In the genomic region with DNA sequence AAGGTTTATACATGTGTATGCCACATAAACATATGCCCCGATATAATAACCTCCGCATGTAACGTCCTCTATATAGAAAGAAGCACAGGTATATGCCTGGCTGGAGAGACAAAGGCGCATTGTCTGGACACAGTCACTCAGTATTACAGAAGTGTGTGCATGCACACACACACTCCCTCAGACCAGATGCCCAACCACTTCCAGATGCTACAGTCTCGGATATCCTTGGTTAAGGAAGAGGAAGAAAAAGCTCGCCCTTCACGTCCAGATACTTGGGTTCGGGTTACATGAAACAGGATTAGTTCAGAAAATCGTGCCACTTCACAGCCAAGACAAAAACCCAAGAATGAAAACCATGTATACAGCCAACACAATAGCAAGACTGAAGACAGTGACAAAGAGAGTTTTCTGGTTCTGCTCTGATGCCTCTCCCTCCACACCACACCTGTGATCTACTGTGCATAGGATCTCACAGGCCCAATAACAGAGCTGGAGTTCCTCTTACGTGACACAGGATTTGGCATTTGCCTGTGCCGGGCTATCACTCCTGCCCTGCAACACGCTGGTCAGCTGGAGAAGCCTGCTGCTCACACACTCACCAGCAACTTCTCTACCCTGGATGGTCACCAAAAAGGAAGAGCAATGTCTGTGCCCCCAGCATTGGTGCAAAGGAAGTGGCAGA, we compare ENCODE assay signal across 9 cellular contexts.
DNase-seq lines count a peak whose midpoint lies in the region; ATAC-seq, FAIRE-seq and TF ChIP-seq lines count a peak whose summit lies in the region.
"Had no signal": no experiment of that assay in that cellular context is flagged by ENCODE, and none has a peak within 500 bp of the region (broad histone marks: within the 10 kb centered on the region; RNA-seq: fewer than 3 reads in every experiment).

No MANE protein-coding gene starts in this region.

- H2BK120ac ChIP-seq in H1 (replicated peaks; ENCODE audit: low read depth, low read length), result no peak overlapping the region

- no peak for FAIRE-seq in H1 (lab: Jason Lieb, UNC)
- no peak for FAIRE-seq in kidney (lab: Jason Lieb, UNC)
- FAIRE-seq: bronchial epithelial cell had no signal

- H3K4me2 ChIP-seq in H1 (ENCODE audit: insufficient read depth in 1 of 2, low read depth in 2 of 2, low read length in 2 of 2) (peak overlapping the region in 1 of 2 experiments; percentile 47; a peak in 1 of 4 replicates), parathyroid adenoma (ENCODE audit: low read length) (no peak overlapping the region), MM.1S (ENCODE audit: low read depth, low read length) (no peak overlapping the region)

- WGBS in H1 (ENCODE audit: extremely low coverage in 1 of 2, insufficient coverage in 1 of 2, insufficient read length in 1 of 2, insufficient replicate concordance in 2 of 2, low coverage in 1 of 2, low lambda C conversion rate in 2 of 2, missing lambda C conversion rate in 1 of 2), 2 experiments, result 83% methylated on average over 12 of the region's 12 CpGs; no CpG with 5 or more reads in 1 of the 2 experiments

- CTCF ChIA-PET in CD4-positive, alpha-beta memory T cell (lab: Charles Lee; ENCODE audit: partially characterized antibody), result no interaction called here
- CTCF ChIA-PET in H1 (lab: Charles Lee; ENCODE audit: partially characterized antibody) (interaction anchor here (0.7 to 4.2 kb wide), 10 partner anchors 8 to 209 kb away, joined by 3 to 39 read pairs (median 4); no protein-coding TSS in a partner anchor), GM10248 (lab: Yijun Ruan, JAX) (no interaction called here)

- H3K23me2 ChIP-seq in H1 (ENCODE audit: low read depth, low read length), result no peaks in the 10 kb centered on the region

- H3K4me1 Mint-ChIP-seq in CD4-positive, alpha-beta memory T cell, result peaks cover 35 to 85% (median 57%) of the 10 kb centered on the region in 4 donors

- TF ChIP-seq EP300 in H1 (IDR thresholded peaks at IDR 0.05; ENCODE audit: borderline replicate concordance in 1 of 2, low read depth in 2 of 2, low read length in 2 of 2), result no peak

- no peak overlapping the region for H2BK20ac ChIP-seq in H1 (ENCODE audit: low read length)

- peaks cover 14 to 97% of the 10 kb centered on the region in 2 experiments for H3K79me2 ChIP-seq in H1 (ENCODE audit: control insufficient read depth in 1 of 2, insufficient read depth in 2 of 2, low read length in 2 of 2)
- H3K79me2 ChIP-seq in parathyroid adenoma, result peaks cover 3% of the 10 kb centered on the region
- H3K79me2 ChIP-seq in MM.1S (ENCODE audit: low read length), result peaks cover 51% of the 10 kb centered on the region

- H2AFZ ChIP-seq in H1 (ENCODE audit: low read length) (no peak overlapping the region), parathyroid adenoma (no peak overlapping the region), MM.1S (ENCODE audit: low read length) (no peak overlapping the region)

- H2BK5ac ChIP-seq in H1 (ENCODE audit: low read depth, low read length), result peak overlapping the region; percentile 7

- H3K9me3 ChIP-seq in CD4-positive, alpha-beta memory T cell (ENCODE audit: control insufficient read depth in 1 of 2, low read length in 2 of 2), result no peaks in the 10 kb centered on the region
- H3K9me3 ChIP-seq in H1 (ENCODE audit: insufficient read depth in 2 of 2, low read depth in 1 of 2, low read length in 1 of 2), result no peaks in the 10 kb centered on the region
- no peaks in the 10 kb centered on the region for H3K9me3 ChIP-seq in parathyroid adenoma (ENCODE audit: control insufficient read depth, low read length)
- H3K9me3 ChIP-seq in MM.1S (replicated peaks; ENCODE audit: insufficient read depth, low read length), result no peaks in the 10 kb centered on the region
- H3K9me3 ChIP-seq in kidney (ENCODE audit: control insufficient read depth in 1 of 2, low read length in 2 of 2), result no peaks in the 10 kb centered on the region

- no peak overlapping the region for H4K5ac ChIP-seq in H1 (ENCODE audit: insufficient read length, low read depth, low read length)

- no peak overlapping the region for H3K23ac ChIP-seq in H1 (ENCODE audit: insufficient read length)

- H4K20me1 ChIP-seq in H1 (replicated peaks in 1 of 2; ENCODE audit: control insufficient read depth in 1 of 2, insufficient read depth in 2 of 2, low read length in 2 of 2) (peaks cover 8 to 45% of the 10 kb centered on the region in 2 experiments), MM.1S (ENCODE audit: insufficient read depth, low read length) (no peaks in the 10 kb centered on the region)

- peak overlapping the region in 1 of 8 donors; percentile 39 for H3K4me3 Mint-ChIP-seq in CD4-positive, alpha-beta memory T cell

- no peaks in the 10 kb centered on the region for H3F3A ChIP-seq in MM.1S (ENCODE audit: insufficient read depth, low read length)

- H3K27ac Mint-ChIP-seq in CD4-positive, alpha-beta memory T cell, result peak overlapping the region in 4 of 7 donors; percentile 15 to 38 (median 34)

- no peak overlapping the region for H3K4ac ChIP-seq in H1 (replicated peaks; ENCODE audit: insufficient read length, low read depth, low read length)

- 0 out of 2 replicates have a peak overlapping the region, but pooled peaks have one; percentile 76 for H2AK5ac ChIP-seq in H1 (ENCODE audit: low read depth, low read length)

- H3K4me3 ChIP-seq in CD4-positive, alpha-beta memory T cell (ENCODE audit: low read length in 2 of 2), result no peak overlapping the region
- H3K4me3 ChIP-seq in H1 (ENCODE audit: extremely low read depth in 1 of 4, insufficient read depth in 2 of 4, low read depth in 3 of 4, low read length in 4 of 4), result no peak overlapping the region
- no peak overlapping the region for H3K4me3 ChIP-seq in parathyroid adenoma (ENCODE audit: low read depth, low read length)
- no peak overlapping the region for H3K4me3 ChIP-seq in MM.1S (ENCODE audit: low read length)
- no peak overlapping the region for H3K4me3 ChIP-seq in kidney (ENCODE audit: low read length in 2 of 2)

- no peak overlapping the region for H4K8ac ChIP-seq in H1 (ENCODE audit: extremely low read depth, insufficient read depth, low read length)

- intact Hi-C loops in CD4-positive, alpha-beta memory T cell (cut with micrococcal nuclease), result no loop called here
- intact Hi-C loops in kidney (cut with DNase I), result no loop called here

- H3K79me1 ChIP-seq in H1 (ENCODE audit: low read depth, low read length), result peaks cover 43% of the 10 kb centered on the region

- TF ChIP-seq CTCF in H1 (IDR thresholded peaks at IDR 0.05; ENCODE audit: control extremely low read depth in 1 of 3, insufficient read depth in 1 of 3, low read depth in 1 of 3, low read length in 3 of 3), result no peak
- no peak for TF ChIP-seq CTCF in parathyroid adenoma (IDR thresholded peaks at IDR 0.05)
- no peak for TF ChIP-seq CTCF in MM.1S (IDR thresholded peaks at IDR 0.05; ENCODE audit: low read length)
- TF ChIP-seq CTCF in kidney (IDR thresholded peaks at IDR 0.05; ENCODE audit: borderline replicate concordance, extremely low read depth, insufficient read depth), result no peak
- TF ChIP-seq CTCF in GM10248 (IDR thresholded peaks at IDR 0.05; ENCODE audit: control extremely low read depth, extremely low read depth, low read depth, missing control alignments), result no peak

- H3K27me3 ChIP-seq in CD4-positive, alpha-beta memory T cell (ENCODE audit: insufficient read depth, low read length), result no peaks in the 10 kb centered on the region
- no peaks in the 10 kb centered on the region for H3K27me3 ChIP-seq in H1 (replicated peaks in 1 of 4; ENCODE audit: control insufficient read depth in 3 of 4, extremely low read depth in 1 of 4, insufficient read depth in 3 of 4, low read length in 3 of 4)
- no peaks in the 10 kb centered on the region for H3K27me3 ChIP-seq in parathyroid adenoma (ENCODE audit: control insufficient read depth, insufficient read depth, low read length)
- no peaks in the 10 kb centered on the region for H3K27me3 ChIP-seq in MM.1S (replicated peaks; ENCODE audit: insufficient read depth, low read length)

- H3K9me2 ChIP-seq in MM.1S (replicated peaks; ENCODE audit: insufficient read depth, low read length), result no peaks in the 10 kb centered on the region

- TF ChIP-seq RAD21 in H1 (IDR thresholded peaks at IDR 0.05 in 1 of 2, conservative IDR thresholded peaks at IDR 0.05 in 1 of 2; ENCODE audit: low read depth in 2 of 2, low read length in 2 of 2), result no peak

- H3K27ac ChIP-seq in CD4-positive, alpha-beta memory T cell (ENCODE audit: low read depth, low read length), result no peak overlapping the region
- H3K27ac ChIP-seq in H1 (ENCODE audit: low read depth, low read length), result peak overlapping the region; percentile 39; the same call in 1 of the 2 replicates
- H3K27ac ChIP-seq in parathyroid adenoma, result peak overlapping the region; percentile 39
- H3K27ac ChIP-seq in MM.1S (ENCODE audit: low read length), result no peak overlapping the region
- no peak overlapping the region for H3K27ac ChIP-seq in kidney (ENCODE audit: low read depth in 2 of 2, low read length in 2 of 2)

- H3K9me3 Mint-ChIP-seq in CD4-positive, alpha-beta memory T cell, result no peaks in the 10 kb centered on the region

- no peak overlapping the region for H3K56ac ChIP-seq in H1 (replicated peaks; ENCODE audit: insufficient read length, low read depth, low read length)

- DNase-seq in CD4-positive, alpha-beta memory T cell, result no peak
- DNase-seq in NCI-H2107 treated with DMSO at 0.1 percent for 48 hours (lab: John Stamatoyannopoulos, UW; ENCODE audit: unreplicated experiment) (peak; percentile 91), H1 (ENCODE audit: low read depth in 1 of 2, low spot score in 2 of 2) (no peak), MM.1S (no peak), kidney (no peak), GM10248 (ENCODE audit: extremely low spot score) (no peak)

- H3K27me3 Mint-ChIP-seq in CD4-positive, alpha-beta memory T cell, result no peaks in the 10 kb centered on the region

- no peaks in the 10 kb centered on the region for H3K36me3 ChIP-seq in CD4-positive, alpha-beta memory T cell (ENCODE audit: insufficient read depth, low read length)
- H3K36me3 ChIP-seq in H1 (ENCODE audit: control insufficient read depth in 2 of 4, insufficient read depth in 4 of 4, low read length in 3 of 4) (no peaks in the 10 kb centered on the region; a peak in 1 of 8 replicates), parathyroid adenoma (ENCODE audit: control insufficient read depth, insufficient read depth, low read length) (no peaks in the 10 kb centered on the region), MM.1S (replicated peaks; ENCODE audit: insufficient read depth, low read length) (no peaks in the 10 kb centered on the region), kidney (ENCODE audit: control insufficient read depth in 1 of 2, insufficient read depth in 2 of 2, low read length in 2 of 2) (no peaks in the 10 kb centered on the region)

- H2BK12ac ChIP-seq in H1 (ENCODE audit: low read depth, low read length), result peak overlapping the region; percentile 12; the same call in 1 of the 2 replicates

- no peak for TF ChIP-seq POLR2A in H1 (IDR thresholded peaks at IDR 0.05; ENCODE audit: control extremely low read depth in 1 of 2, low read depth in 2 of 2, low read length in 2 of 2)

- POLR2A ChIA-PET in CD4-positive, alpha-beta memory T cell (lab: Charles Lee; ENCODE audit: partially characterized antibody), result no interaction called here
- POLR2A ChIA-PET in H1 (lab: Charles Lee; ENCODE audit: partially characterized antibody) (interaction anchor here (0.9 to 3.6 kb wide), 7 partner anchors 8 to 168 kb away, joined by 3 to 11 read pairs (median 5); a partner anchor contains a TSS), GM10248 (lab: Yijun Ruan, JAX) (no interaction called here)

- H3K9ac ChIP-seq in H1 (replicated peaks in 1 of 4; ENCODE audit: extremely low read depth in 1 of 4, low read depth in 3 of 4, low read length in 3 of 4), result no peak overlapping the region; a peak in 1 of 7 replicates
- no peak overlapping the region for H3K9ac ChIP-seq in parathyroid adenoma
- no peak overlapping the region for H3K9ac ChIP-seq in MM.1S (ENCODE audit: low read length)
- H3K9ac ChIP-seq in kidney (ENCODE audit: low read length in 2 of 2), result no peak overlapping the region

- H2BK15ac ChIP-seq in H1 (ENCODE audit: low read length), result no peak overlapping the region

- peaks cover 29% of the 10 kb centered on the region for H3K4me1 ChIP-seq in CD4-positive, alpha-beta memory T cell (ENCODE audit: insufficient read depth, low read length)
- H3K4me1 ChIP-seq in H1 (replicated peaks in 1 of 4; ENCODE audit: control insufficient read depth in 3 of 4, insufficient read depth in 4 of 4, low read length in 3 of 4), result peaks cover 42 to 58% (median 51%) of the 10 kb centered on the region in 4 experiments
- peaks cover 42% of the 10 kb centered on the region for H3K4me1 ChIP-seq in parathyroid adenoma
- H3K4me1 ChIP-seq in MM.1S (ENCODE audit: low read length), result no peaks in the 10 kb centered on the region
- H3K4me1 ChIP-seq in kidney (ENCODE audit: control insufficient read depth in 1 of 2, insufficient read depth in 1 of 2, low read depth in 1 of 2, low read length in 2 of 2), result peaks cover 19 to 52% of the 10 kb centered on the region in 2 donors

- ATAC-seq in GM18517 (IDR thresholded peaks at IDR 0.05; ENCODE audit: unreplicated experiment), result no peak

- H3K36me3 Mint-ChIP-seq in CD4-positive, alpha-beta memory T cell, result peaks cover 0 to 6% of the 10 kb centered on the region in 2 donors

- H3K18ac ChIP-seq in H1 (ENCODE audit: extremely low read depth, low read length), result no peak overlapping the region

- no peak overlapping the region for H4K91ac ChIP-seq in H1 (replicated peaks; ENCODE audit: insufficient read length, low read length)

- no peak overlapping the region for H3K14ac ChIP-seq in H1 (ENCODE audit: insufficient read length)

Comparison
In these comparisons a context has a peak if more than half of its experiments do, and no peak if none do; other contexts are left out.
1. H3K27ac ChIP-seq: peak in H1 (single experiment) and parathyroid adenoma (single experiment); none in CD4-positive, alpha-beta memory T cell (single experiment), MM.1S (single experiment) and kidney (0 of 2).